ENCODE assay signal across 9 cellular contexts in genomic region chr19:4140237-4140711, GRCh38. TPM values are rescaled to one million over a fixed set of nuclear protein-coding genes. Genes with fewer than 3 reads are reported as not detected.
A peak's percentile ranks its signal among the peaks of the same experiment; 100 is the strongest.
DNase-seq lines count a peak whose midpoint lies in the region; ATAC-seq and TF ChIP-seq lines count a peak whose summit lies in the region.
"Had no signal": no experiment of that assay in that cellular context is flagged by ENCODE, and none has a peak within 500 bp of the region (broad histone marks: within the 10 kb centered on the region; RNA-seq: fewer than 3 reads in every experiment).

No MANE protein-coding gene starts in this region.

- H3K4me1 Mint-ChIP-seq in endodermal cell: peaks cover 1% of the 10 kb centered on the region
- peaks cover 2% of the 10 kb centered on the region for H3K4me1 Mint-ChIP-seq in mesothelial cell of epicardium

- CTCF ChIA-PET in A673 (lab: Charles Lee): interaction anchor here (0.5 to 1.9 kb wide), 18 partner anchors 8 to 1305 kb away, joined by 3 to 15 read pairs (median 5); partner anchors contain the start of gene ZBTB7A

- H3K36me3 Mint-ChIP-seq in endodermal cell (ENCODE audit: low read depth) (no peaks in the 10 kb centered on the region), mesothelial cell of epicardium (no peaks in the 10 kb centered on the region)

- BruUV-seq in A673 (replicated peaks; lab: Mats Ljungman, UMichigan): no TSS peak

- ATAC-seq in HG03039 (IDR thresholded peaks at IDR 0.05; ENCODE audit: unreplicated experiment) (no peak), HG03571 (IDR thresholded peaks at IDR 0.05; ENCODE audit: unreplicated experiment) (no peak)

- no peak overlapping the region for H3K9ac ChIP-seq in endodermal cell (ENCODE audit: extremely low read depth, low read length, poor library complexity, severe bottlenecking)

- H3K9me3 Mint-ChIP-seq in endodermal cell (no peaks in the 10 kb centered on the region), mesothelial cell of epicardium (no peaks in the 10 kb centered on the region)

- H3K27ac ChIP-seq in A673 (ENCODE audit: low read depth, low read length, poor library complexity, severe bottlenecking) (no peak overlapping the region), endodermal cell (ENCODE audit: low read depth, low read length) (no peak overlapping the region)

- TF ChIP-seq CTCF in A673 (conservative IDR thresholded peaks at IDR 0.05; ENCODE audit: low read depth, low read length) (peak; percentile 61), endodermal cell (conservative IDR thresholded peaks at IDR 0.05) (peak; percentile 66), mesothelial cell of epicardium (IDR thresholded peaks at IDR 0.05; ENCODE audit: unreplicated experiment) (peak; percentile 46)

- H3K27ac Mint-ChIP-seq in endodermal cell: no peak overlapping the region
- no peak overlapping the region for H3K27ac Mint-ChIP-seq in mesothelial cell of epicardium

- H3K36me3 ChIP-seq in A673 (ENCODE audit: insufficient read depth, low read length, poor library complexity, severe bottlenecking) (no peaks in the 10 kb centered on the region), endodermal cell (ENCODE audit: control insufficient read depth, insufficient read depth, low read length) (no peaks in the 10 kb centered on the region)

- H3K4me3 ChIP-seq in A673 (ENCODE audit: low read depth, low read length, poor library complexity, severe bottlenecking): no peak overlapping the region
- no peak overlapping the region for H3K4me3 ChIP-seq in endodermal cell (ENCODE audit: low read length)

- POLR2A ChIA-PET in A673 (lab: Charles Lee; ENCODE audit: low non-redundant PET): no interaction called here

- H3K4me1 ChIP-seq in A673 (ENCODE audit: insufficient read depth, low read length, poor library complexity, severe bottlenecking) (no peaks in the 10 kb centered on the region), endodermal cell (ENCODE audit: control insufficient read depth, insufficient read depth, low read length) (no peaks in the 10 kb centered on the region)

- H3K27me3 ChIP-seq in A673 (replicated peaks; ENCODE audit: insufficient read depth, low read depth, low read length, poor library complexity) (peaks cover 4% of the 10 kb centered on the region), endodermal cell (ENCODE audit: control insufficient read depth, insufficient read depth, low read length, poor library complexity, severe bottlenecking) (peaks cover under 1% of the 10 kb centered on the region)

- WGBS in endodermal cell (ENCODE audit: insufficient coverage in 1 of 2, insufficient read length in 1 of 2), 2 experiments: 45 to 50% methylated on average over 2 to 10 of the region's 12 CpGs

- intact Hi-C loops in A673 (cut with micrococcal nuclease; ENCODE audit: unreplicated experiment): loop anchor here (10.0 kb wide), 1 partner anchor 65 kb away; no protein-coding TSS in a partner anchor

- H3K9me3 ChIP-seq in A673 (ENCODE audit: low read depth, low read length, poor library complexity, severe bottlenecking) (no peaks in the 10 kb centered on the region), endodermal cell (ENCODE audit: control insufficient read depth, low read length) (no peaks in the 10 kb centered on the region)

- H3K4me3 Mint-ChIP-seq in endodermal cell: no peak overlapping the region
- no peak overlapping the region for H3K4me3 Mint-ChIP-seq in mesothelial cell of epicardium

- DNase-seq in A673 (ENCODE audit: low spot score) (peak; percentile 75), GDM1 (lab: John Stamatoyannopoulos, UW) (peak; percentile 13), NCI-H128 (lab: John Stamatoyannopoulos, UW; ENCODE audit: unreplicated experiment) (peak; percentile 4), SKM-1 (lab: John Stamatoyannopoulos, UW; ENCODE audit: unreplicated experiment) (peak; percentile 70), endodermal cell (peak; percentile 78), mesothelial cell of epicardium (ENCODE audit: low spot score in 2 of 2, unreplicated experiment in 2 of 2) (no peak)

- H3K27me3 Mint-ChIP-seq in endodermal cell (ENCODE audit: insufficient read depth) (peaks cover 13% of the 10 kb centered on the region), mesothelial cell of epicardium (ENCODE audit: low read depth) (peaks cover 22% of the 10 kb centered on the region)

RNA-seq across cellular contexts. Expression of gene CREB3L3, which starts 13.2 kb away (rescaled TPM):
- total RNA-seq in A673 (2021): not detected in 2 replicates
- under 1 TPM; 0.26 to 0.31 TPM for total RNA-seq in endodermal cell
- polyA plus RNA-seq in endodermal cell (2013, experiment 1 of 2): 0.25 TPM
- not detected for polyA plus RNA-seq in endodermal cell (2013, experiment 2 of 2)
- total RNA-seq in mesothelial cell of epicardium: not detected in 3 replicates
- total RNA-seq: urinary bladder had no signal

RNA-seq across cellular contexts. Expression of gene MAP2K2, which starts 16.4 kb away (rescaled TPM):
- total RNA-seq in A673 (2021): 185 and 198 TPM in 2 replicates
- 100 to 1,000 TPM; 191 TPM for total RNA-seq in endodermal cell
- polyA plus RNA-seq in endodermal cell (2013, experiment 1 of 2): 129 TPM
- polyA plus RNA-seq in endodermal cell (2013, experiment 2 of 2): 131 TPM
- 147 to 161 TPM (median 152 TPM) in 3 replicates for total RNA-seq in mesothelial cell of epicardium

RNA-seq across cellular contexts. Expression of gene SIRT6, which starts 42.1 kb away (rescaled TPM):
- total RNA-seq in A673 (2021) (36.3 and 39.3 TPM in 2 replicates), endodermal cell (10 to 100 TPM; 22.1 to 29.1 TPM), mesothelial cell of epicardium (25.4 to 31.9 TPM (median 25.6 TPM) in 3 replicates)
- polyA plus RNA-seq in endodermal cell (2013, experiment 1 of 2): 21.4 TPM
- 21.3 TPM for polyA plus RNA-seq in endodermal cell (2013, experiment 2 of 2)

RNA-seq across cellular contexts. Expression of gene ANKRD24, which starts 42.2 kb away (rescaled TPM):
- 10.9 and 12.2 TPM in 2 replicates for total RNA-seq in A673 (2021)
- 1 to 10 TPM in 1 of 2 donors, under 1 TPM in 1; 0.77 to 2.0 TPM for total RNA-seq in endodermal cell
- 1.6 TPM for polyA plus RNA-seq in endodermal cell (2013, experiment 1 of 2)
- polyA plus RNA-seq in endodermal cell (2013, experiment 2 of 2): 1.1 TPM
- 0.75 to 0.98 TPM (median 0.86 TPM) in 3 replicates for total RNA-seq in mesothelial cell of epicardium

Comparison
In these comparisons a context has a peak if more than half of its experiments do, and no peak if none do; other contexts are left out.
1. DNase-seq: peak in A673 (single experiment), GDM1 (single experiment), NCI-H128 (single experiment), SKM-1 (single experiment) and endodermal cell (single experiment); none in mesothelial cell of epicardium (0 of 2).
2. Peak in every context shown above with its lines, with median percentiles within 50 percentile points of each other: CTCF ChIP-seq.